19 cellular contexts compared by ENCODE assay signal in genomic region chr6:44453146-44453545, GRCh38.
"Had no signal": no experiment of that assay in that cellular context is flagged by ENCODE, and none has a peak within 500 bp of the region (broad histone marks: within the 10 kb centered on the region; RNA-seq: fewer than 3 reads in every experiment).

No MANE protein-coding gene starts in this region.

- H3K27ac ChIP-seq: esophagus muscularis mucosa had no signal

- H3K9me3 Mint-ChIP-seq: activated naive CD4-positive, alpha-beta T cell treated with anti-CD3 and anti-CD28 coated beads for 36 hours; activated naive CD8-positive, alpha-beta T cell treated with anti-CD3 and anti-CD28 coated beads, Interleukin-2, amount 50 U/mL, for 24 hours; activated T-helper 2 cell treated with anti-CD3 and anti-CD28 coated beads, Interferon-gamma antibody, Interleukin-2, Interleukin-4, amounts not matched to agents 10 μg/mL and 5 μg/mL and 100 μg/mL, durations not matched to agents 14 hours and 24 hours and 36 hours; immature natural killer cell; type B pancreatic cell had no signal

- H3K27me3 ChIP-seq: ascending aorta, esophagus muscularis mucosa had no signal

- H3K9me3 ChIP-seq: ascending aorta, esophagus muscularis mucosa had no signal

- ATAC-seq: activated CD4-positive, CD25-positive, alpha-beta regulatory T cell treated with anti-CD3 and anti-CD28 coated beads, Interleukin-2, amount 50 U/mL, for 24 hours; activated naive CD8-positive, alpha-beta T cell treated with anti-CD3 and anti-CD28 coated beads, Interleukin-2, amount 50 U/mL, for 24 hours; left colon; right cardiac atrium had no signal

- H3K27ac Mint-ChIP-seq: activated naive CD4-positive, alpha-beta T cell treated with anti-CD3 and anti-CD28 coated beads for 36 hours; activated T-helper 2 cell treated with anti-CD3 and anti-CD28 coated beads, Interferon-gamma antibody, Interleukin-2, Interleukin-4, amounts not matched to agents 10 μg/mL and 5 μg/mL and 100 μg/mL, durations not matched to agents 14 hours and 24 hours and 36 hours; immature natural killer cell; type B pancreatic cell had no signal

- H3K4me3 Mint-ChIP-seq: activated naive CD4-positive, alpha-beta T cell treated with anti-CD3 and anti-CD28 coated beads for 36 hours; activated naive CD8-positive, alpha-beta T cell treated with anti-CD3 and anti-CD28 coated beads, Interleukin-2, amount 50 U/mL, for 24 hours; immature natural killer cell; type B pancreatic cell had no signal

- FAIRE-seq: colon, endometrium, frontal cortex, small intestine had no signal

- H3K4me3 ChIP-seq: ascending aorta, esophagus muscularis mucosa, lung had no signal

- H3K4me1 Mint-ChIP-seq: immature natural killer cell had no signal

- DNase-seq: activated naive CD4-positive, alpha-beta T cell treated with anti-CD3 and anti-CD28 coated beads for 36 hours; activated naive CD8-positive, alpha-beta T cell treated with anti-CD3 and anti-CD28 coated beads, Interleukin-2, amount 50 U/mL, for 24 hours; head of caudate nucleus; immature natural killer cell; left colon; midbrain; right cardiac atrium; small intestine; stimulated activated CD4-positive, alpha-beta T cell treated with anti-CD3 and anti-CD28 coated beads, Interleukin-4, amount 100 ng/mL, for 24 hours; stimulated activated naive CD4-positive, alpha-beta T cell had no signal
